ENCODE assay signal across 8 cellular contexts in the genomic region with DNA sequence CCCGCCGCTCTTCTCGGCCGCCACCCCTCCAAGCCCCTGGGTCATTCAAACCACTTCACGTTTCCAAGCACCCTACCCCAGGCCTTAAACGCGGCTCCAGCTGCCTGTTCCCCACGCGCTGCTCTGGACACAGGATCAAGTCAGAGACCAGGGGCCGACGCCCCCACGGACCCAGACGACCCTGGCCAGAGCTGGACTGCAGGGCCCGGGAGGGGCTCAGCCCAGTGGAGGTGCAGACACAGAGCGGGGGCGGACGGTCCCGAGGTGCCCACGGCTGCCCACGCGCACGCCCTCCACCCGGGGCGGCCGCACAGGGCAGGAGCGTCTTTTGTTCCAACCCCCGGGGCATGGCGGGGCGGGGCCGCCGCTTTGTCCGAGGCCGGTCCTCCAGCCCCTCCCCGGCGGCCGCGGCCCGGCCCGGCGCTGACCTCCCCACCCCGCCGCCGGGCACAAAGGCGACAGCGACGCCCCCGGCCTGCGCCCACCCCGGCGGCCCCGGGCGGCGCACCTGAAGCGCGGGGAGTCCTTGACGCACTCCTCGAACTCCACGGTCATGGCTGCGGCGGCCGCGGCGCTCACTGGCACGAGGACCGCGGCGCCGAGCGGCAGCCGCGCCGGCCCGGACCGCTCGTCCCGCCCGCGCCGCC. TPM values are rescaled to one million over a fixed set of nuclear protein-coding genes. Genes with fewer than 3 reads are reported as not detected.
DNase-seq lines count a peak whose midpoint lies in the region; ATAC-seq lines count a peak whose summit lies in the region.

No MANE protein-coding gene starts in this region.

- H3K27ac Mint-ChIP-seq in T-helper 1 cell treated with Interleukin-12 subunit alpha and Interleukin-12 subunit beta and Interleukin-4 antibody, amounts not matched to agents 30 μg/mL and 1 μg/mL, for 36 hours: peak overlapping the region; percentile 76
- no peak overlapping the region for H3K27ac Mint-ChIP-seq in activated T-cell treated with anti-CD3 and anti-CD28 coated beads, Interleukin-2, amount 50 U/mL, for 72 hours

- no peaks in the 10 kb centered on the region for H3K9me3 ChIP-seq in skeletal muscle satellite cell (replicated peaks; ENCODE audit: low read length)

- DNase-seq in T-helper 1 cell: no peak
- DNase-seq in activated T-cell treated with anti-CD3 and anti-CD28 coated beads, Interleukin-2, amount 50 U/mL, for 72 hours: no peak
- peak; percentile 80 for DNase-seq in left ventricle myocardium superior

- intact Hi-C loops in left ventricle myocardium superior (cut with micrococcal nuclease): no loop called here

- H3K27me3 ChIP-seq in skeletal muscle satellite cell (ENCODE audit: control insufficient read depth, insufficient read depth, low read length): no peaks in the 10 kb centered on the region

- peaks cover 29% of the 10 kb centered on the region for H3K36me3 ChIP-seq in skeletal muscle satellite cell (ENCODE audit: insufficient read depth, low read length)

- no peaks in the 10 kb centered on the region for H3K27me3 Mint-ChIP-seq in T-helper 1 cell treated with Interleukin-12 subunit alpha and Interleukin-12 subunit beta and Interleukin-4 antibody, amounts not matched to agents 30 μg/mL and 1 μg/mL, for 36 hours (ENCODE audit: low read depth)
- H3K27me3 Mint-ChIP-seq in activated T-cell treated with anti-CD3 and anti-CD28 coated beads, Interleukin-2, amount 50 U/mL, for 72 hours (ENCODE audit: low read depth): no peaks in the 10 kb centered on the region

- peak overlapping the region; percentile 81 for H3K4me3 Mint-ChIP-seq in T-helper 1 cell treated with Interleukin-12 subunit alpha and Interleukin-12 subunit beta and Interleukin-4 antibody, amounts not matched to agents 30 μg/mL and 1 μg/mL, for 36 hours
- H3K4me3 Mint-ChIP-seq in activated T-cell treated with anti-CD3 and anti-CD28 coated beads, Interleukin-2, amount 50 U/mL, for 72 hours: peak overlapping the region; percentile 87 to 92

- peaks cover 14% of the 10 kb centered on the region for H3K4me1 Mint-ChIP-seq in T-helper 1 cell treated with Interleukin-12 subunit alpha and Interleukin-12 subunit beta and Interleukin-4 antibody, amounts not matched to agents 30 μg/mL and 1 μg/mL, for 36 hours (ENCODE audit: low read depth)
- peaks cover 16% of the 10 kb centered on the region for H3K4me1 Mint-ChIP-seq in activated T-cell treated with anti-CD3 and anti-CD28 coated beads, Interleukin-2, amount 50 U/mL, for 72 hours (ENCODE audit: low read depth)

- H3K4me3 ChIP-seq in skeletal muscle satellite cell (ENCODE audit: low read length): peak overlapping the region; percentile 94

- H3K4me2 ChIP-seq in skeletal muscle satellite cell (ENCODE audit: low read length): peak overlapping the region; percentile 94

- H3K9me3 Mint-ChIP-seq in T-helper 1 cell treated with Interleukin-12 subunit alpha and Interleukin-12 subunit beta and Interleukin-4 antibody, amounts not matched to agents 30 μg/mL and 1 μg/mL, for 36 hours: no peaks in the 10 kb centered on the region
- no peaks in the 10 kb centered on the region for H3K9me3 Mint-ChIP-seq in activated T-cell treated with anti-CD3 and anti-CD28 coated beads, Interleukin-2, amount 50 U/mL, for 72 hours

- ATAC-seq in HG03045 (IDR thresholded peaks at IDR 0.05; ENCODE audit: unreplicated experiment): peak; percentile 5
- ATAC-seq in activated T-cell treated with anti-CD3 and anti-CD28 coated beads, Interleukin-2, amount 50 U/mL, for 72 hours (replicated peaks in 1 of 2): peak in 1 of 2 donors; percentile 0
- peak; percentile 1 for ATAC-seq in left ventricle myocardium superior
- ATAC-seq in HG02938 (IDR thresholded peaks at IDR 0.05; ENCODE audit: unreplicated experiment): no peak
- ATAC-seq in HG02759 (IDR thresholded peaks at IDR 0.05; ENCODE audit: unreplicated experiment): no peak

- H3K4me1 ChIP-seq in skeletal muscle satellite cell (ENCODE audit: control insufficient read depth, insufficient read depth, low read length): peaks cover 43% of the 10 kb centered on the region

- no peaks in the 10 kb centered on the region for H3K36me3 Mint-ChIP-seq in T-helper 1 cell treated with Interleukin-12 subunit alpha and Interleukin-12 subunit beta and Interleukin-4 antibody, amounts not matched to agents 30 μg/mL and 1 μg/mL, for 36 hours (ENCODE audit: low read depth)
- no peaks in the 10 kb centered on the region for H3K36me3 Mint-ChIP-seq in activated T-cell treated with anti-CD3 and anti-CD28 coated beads, Interleukin-2, amount 50 U/mL, for 72 hours (ENCODE audit: insufficient read depth in 2 of 2)

- peak overlapping the region; percentile 83 for H3K9ac ChIP-seq in skeletal muscle satellite cell (ENCODE audit: low read depth, low read length)

RNA-seq across cellular contexts. Expression of gene ACAP3, which starts 0.3 kb away (rescaled TPM):
- total RNA-seq in activated T-cell treated with anti-CD3 and anti-CD28 coated beads, Interleukin-2, amount 50 U/mL, for 72 hours: 10 to 100 TPM; 28.6 to 37.9 TPM
- total RNA-seq in left ventricle myocardium superior: 60.4 TPM
- 30.9 and 34.5 TPM in 2 replicates for total RNA-seq in skeletal muscle satellite cell (2012; rRNA removed)

RNA-seq across cellular contexts. Expression of gene PUSL1, which starts 1.0 kb away (rescaled TPM):
- total RNA-seq in activated T-cell treated with anti-CD3 and anti-CD28 coated beads, Interleukin-2, amount 50 U/mL, for 72 hours: 10 to 100 TPM; 11.0 to 11.9 TPM
- 11.1 TPM for total RNA-seq in left ventricle myocardium superior
- 42.1 and 52.4 TPM in 2 replicates for total RNA-seq in skeletal muscle satellite cell (2012; rRNA removed)

RNA-seq across cellular contexts. Expression of gene INTS11, which starts 17.1 kb away (rescaled TPM):
- total RNA-seq in activated T-cell treated with anti-CD3 and anti-CD28 coated beads, Interleukin-2, amount 50 U/mL, for 72 hours: 100 to 1,000 TPM; 108 to 131 TPM
- 77.2 TPM for total RNA-seq in left ventricle myocardium superior
- total RNA-seq in skeletal muscle satellite cell (2012; rRNA removed): 71.5 and 74.3 TPM in 2 replicates

RNA-seq across cellular contexts. Expression of gene CPTP, which starts 17.2 kb away (rescaled TPM):
- 10 to 100 TPM; 18.0 to 22.8 TPM for total RNA-seq in activated T-cell treated with anti-CD3 and anti-CD28 coated beads, Interleukin-2, amount 50 U/mL, for 72 hours
- total RNA-seq in left ventricle myocardium superior: 112 TPM
- 12.2 and 17.5 TPM in 2 replicates for total RNA-seq in skeletal muscle satellite cell (2012; rRNA removed)

RNA-seq across cellular contexts. Expression of gene TAS1R3, which starts 23.7 kb away (rescaled TPM):
- under 1 TPM; 0.91 to 0.95 TPM for total RNA-seq in activated T-cell treated with anti-CD3 and anti-CD28 coated beads, Interleukin-2, amount 50 U/mL, for 72 hours
- 0.57 TPM for total RNA-seq in left ventricle myocardium superior
- under 0.01 and 0.44 TPM in 2 replicates for total RNA-seq in skeletal muscle satellite cell (2012; rRNA removed)

Comparison
In these comparisons a context has a peak if more than half of its experiments do, and no peak if none do; other contexts are left out.
1. ATAC-seq: peak in HG03045 (single experiment) and left ventricle myocardium superior (single experiment); none in HG02938 (single experiment) and HG02759 (single experiment).